8 cellular contexts compared by ENCODE assay signal in the genomic region with DNA sequence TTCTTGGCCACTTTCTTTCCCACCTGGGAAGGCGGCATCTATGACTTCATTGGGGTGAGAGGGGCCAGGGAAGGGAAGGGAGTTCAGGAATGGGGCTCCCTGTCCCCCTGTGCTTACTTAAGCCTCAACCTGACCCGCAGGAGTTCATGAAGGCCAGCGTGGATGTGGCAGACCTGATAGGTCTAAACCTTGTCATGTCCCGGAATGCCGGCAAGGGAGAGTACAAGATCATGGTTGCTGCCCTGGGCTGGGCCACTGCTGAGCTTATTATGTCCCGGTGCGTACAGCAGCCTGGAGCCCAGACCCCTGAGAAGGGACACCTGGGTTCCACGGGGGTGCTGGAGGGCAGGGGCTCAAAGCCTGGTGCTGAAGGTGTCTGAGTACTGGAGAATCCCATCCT. TPM values are rescaled to one million over a fixed set of nuclear protein-coding genes. Genes with fewer than 3 reads are reported as not detected.
DNase-seq lines count a peak whose midpoint lies in the region; ATAC-seq lines count a peak whose summit lies in the region.

No MANE protein-coding gene starts in this region.

- H3K36me3 ChIP-seq in CD4-positive, CD25-positive, alpha-beta regulatory T cell (ENCODE audit: control insufficient read depth, insufficient read depth, low read length): peaks cover 2% of the 10 kb centered on the region
- H3K36me3 ChIP-seq in MG63: peaks cover 53% of the 10 kb centered on the region
- H3K36me3 ChIP-seq in neuron (ENCODE audit: insufficient read depth, low read length): no peaks in the 10 kb centered on the region

- no peaks in the 10 kb centered on the region for H3K9me3 ChIP-seq in CD4-positive, CD25-positive, alpha-beta regulatory T cell (ENCODE audit: control insufficient read depth in 2 of 2, low read length in 2 of 2)
- H3K9me3 ChIP-seq in MG63 (no peaks in the 10 kb centered on the region), neuron (ENCODE audit: low read length) (no peaks in the 10 kb centered on the region)

- no peaks in the 10 kb centered on the region for H3K27me3 Mint-ChIP-seq in CD4-positive, CD25-positive, alpha-beta regulatory T cell
- no peaks in the 10 kb centered on the region for H3K27me3 Mint-ChIP-seq in dendritic cell treated with granulocyte-macrophage colony-stimulating factor and Interleukin-4, amounts not matched to agents 40 ng/mL and 50 ng/mL, for 4 days

- H3K4me3 Mint-ChIP-seq in CD4-positive, CD25-positive, alpha-beta regulatory T cell: peak overlapping the region; percentile 91 to 95 (median 93)
- peak overlapping the region; percentile 90 for H3K4me3 Mint-ChIP-seq in dendritic cell treated with granulocyte-macrophage colony-stimulating factor and Interleukin-4, amounts not matched to agents 40 ng/mL and 50 ng/mL, for 4 days

- no peaks in the 10 kb centered on the region for H3K27me3 ChIP-seq in CD4-positive, CD25-positive, alpha-beta regulatory T cell (ENCODE audit: control insufficient read depth, insufficient read depth, low read length)
- no peaks in the 10 kb centered on the region for H3K27me3 ChIP-seq in MG63
- no peaks in the 10 kb centered on the region for H3K27me3 ChIP-seq in neuron (ENCODE audit: insufficient read depth, low read length)

- H2AFZ ChIP-seq in neuron (ENCODE audit: low read depth, low read length): no peak overlapping the region

- H3K4me1 ChIP-seq in CD4-positive, CD25-positive, alpha-beta regulatory T cell (ENCODE audit: control insufficient read depth, insufficient read depth, low read length, poor library complexity, severe bottlenecking): peaks cover 27% of the 10 kb centered on the region
- H3K4me1 ChIP-seq in neuron (ENCODE audit: insufficient read depth, low read length): peaks cover 13% of the 10 kb centered on the region

- intact Hi-C loops in dendritic cell treated with granulocyte-macrophage colony-stimulating factor and Interleukin-4, amounts not matched to agents 40 ng/mL and 50 ng/mL, for 4 days (cut with micrococcal nuclease): no loop called here

- ATAC-seq in CD4-positive, CD25-positive, alpha-beta regulatory T cell (ENCODE audit: low read depth in 2 of 2): no peak
- ATAC-seq in HG03039 (IDR thresholded peaks at IDR 0.05; ENCODE audit: unreplicated experiment): no peak
- ATAC-seq in GM21737 (IDR thresholded peaks at IDR 0.05; ENCODE audit: unreplicated experiment): no peak

- peaks cover 6 to 40% (median 21%) of the 10 kb centered on the region in 4 donors for H3K4me1 Mint-ChIP-seq in CD4-positive, CD25-positive, alpha-beta regulatory T cell
- peaks cover 45% of the 10 kb centered on the region for H3K4me1 Mint-ChIP-seq in dendritic cell treated with granulocyte-macrophage colony-stimulating factor and Interleukin-4, amounts not matched to agents 40 ng/mL and 50 ng/mL, for 4 days (ENCODE audit: low read depth)

- no peak for DNase-seq in CD4-positive, CD25-positive, alpha-beta regulatory T cell
- DNase-seq in MG63 (no peak), GOT3 (lab: John Stamatoyannopoulos, UW) (no peak), HK-2 (ENCODE audit: unreplicated experiment) (no peak)

- H3K27ac Mint-ChIP-seq in CD4-positive, CD25-positive, alpha-beta regulatory T cell: peak overlapping the region in 2 of 3 donors; percentile 55 to 90
- H3K27ac Mint-ChIP-seq in dendritic cell treated with granulocyte-macrophage colony-stimulating factor and Interleukin-4, amounts not matched to agents 40 ng/mL and 50 ng/mL, for 4 days: peak overlapping the region; percentile 90

- no peaks in the 10 kb centered on the region for H3K9me3 Mint-ChIP-seq in CD4-positive, CD25-positive, alpha-beta regulatory T cell
- no peaks in the 10 kb centered on the region for H3K9me3 Mint-ChIP-seq in dendritic cell treated with granulocyte-macrophage colony-stimulating factor and Interleukin-4, amounts not matched to agents 40 ng/mL and 50 ng/mL, for 4 days

- peak overlapping the region; percentile 78 for H3K27ac ChIP-seq in CD4-positive, CD25-positive, alpha-beta regulatory T cell (ENCODE audit: insufficient read depth, low read length, poor library complexity, severe bottlenecking)

- peak overlapping the region; percentile 78 for H3K4me3 ChIP-seq in CD4-positive, CD25-positive, alpha-beta regulatory T cell (ENCODE audit: low read depth, low read length)
- peak overlapping the region; percentile 74 for H3K4me3 ChIP-seq in MG63
- H3K4me3 ChIP-seq in neuron (ENCODE audit: low read length): peak overlapping the region; percentile 58

- peaks cover 5% of the 10 kb centered on the region for H3K36me3 Mint-ChIP-seq in CD4-positive, CD25-positive, alpha-beta regulatory T cell
- H3K36me3 Mint-ChIP-seq in dendritic cell treated with granulocyte-macrophage colony-stimulating factor and Interleukin-4, amounts not matched to agents 40 ng/mL and 50 ng/mL, for 4 days (ENCODE audit: low read depth): peaks cover 54% of the 10 kb centered on the region

RNA-seq across cellular contexts. Expression of gene TMEM147, which starts 1.1 kb away (rescaled TPM):
- 37.1 TPM for total RNA-seq in CD4-positive, CD25-positive, alpha-beta regulatory T cell
- 100 to 1,000 TPM; 155 to 179 (median 160) TPM for polyA plus RNA-seq in CD4-positive, CD25-positive, alpha-beta regulatory T cell
- 180 and 203 TPM in 2 replicates for total RNA-seq in MG63 (2014; rRNA removed; shearing (Covaris generic); ENCODE audit: low replicate concordance)

RNA-seq across cellular contexts. Expression of gene GAPDHS, which starts 13.3 kb away (rescaled TPM):
- total RNA-seq in CD4-positive, CD25-positive, alpha-beta regulatory T cell: not detected
- not detected for polyA plus RNA-seq in CD4-positive, CD25-positive, alpha-beta regulatory T cell
- total RNA-seq in MG63 (2014; rRNA removed; shearing (Covaris generic); ENCODE audit: low replicate concordance): not detected in 2 replicates

RNA-seq across cellular contexts. Expression of gene ATP4A, which starts 16.9 kb away (rescaled TPM):
- not detected for total RNA-seq in CD4-positive, CD25-positive, alpha-beta regulatory T cell
- not detected for polyA plus RNA-seq in CD4-positive, CD25-positive, alpha-beta regulatory T cell
- total RNA-seq in MG63 (2014; rRNA removed; shearing (Covaris generic); ENCODE audit: low replicate concordance): not detected in 2 replicates

RNA-seq across cellular contexts. Expression of gene SBSN, which starts 18.4 kb away (rescaled TPM):
- total RNA-seq in CD4-positive, CD25-positive, alpha-beta regulatory T cell: not detected
- polyA plus RNA-seq in CD4-positive, CD25-positive, alpha-beta regulatory T cell: not detected
- 0.30 TPM in 1 of 2 replicates, not detected in the other for total RNA-seq in MG63 (2014; rRNA removed; shearing (Covaris generic); ENCODE audit: low replicate concordance)

RNA-seq across cellular contexts. Expression of gene DMKN, which starts 33.1 kb away (rescaled TPM):
- total RNA-seq in CD4-positive, CD25-positive, alpha-beta regulatory T cell: not detected
- polyA plus RNA-seq in CD4-positive, CD25-positive, alpha-beta regulatory T cell: 1 to 10 TPM in 2 of 4 donors, under 1 TPM in 1, not detected in 1; 0.74 to 1.6 (median 1.0) TPM
- not detected in 2 replicates for total RNA-seq in MG63 (2014; rRNA removed; shearing (Covaris generic); ENCODE audit: low replicate concordance)
